Comparison of ENCODE assay signal across 1 cellular context in the genomic region with DNA sequence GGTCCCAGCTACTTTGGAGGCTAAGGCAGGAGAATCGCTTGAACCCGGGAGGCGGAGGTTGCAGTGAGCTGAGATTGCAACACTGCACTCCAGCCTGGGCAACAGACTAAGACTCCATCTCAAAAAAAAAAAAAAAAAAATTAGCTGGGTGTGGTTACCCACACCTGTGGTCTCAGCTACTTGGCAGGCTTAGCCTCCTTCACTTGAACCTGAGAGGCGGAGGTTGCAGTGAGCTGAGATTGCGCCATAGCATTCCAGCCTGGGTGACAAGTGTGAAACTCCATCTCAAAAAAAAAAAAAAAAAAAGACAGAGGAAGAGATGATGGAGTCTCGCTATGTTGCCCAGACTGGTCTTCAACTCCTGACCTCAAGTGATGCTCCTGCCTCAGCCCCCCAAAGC.
A peak's percentile ranks its signal among the peaks of the same experiment; 100 is the strongest.
TF ChIP-seq lines count a peak whose summit lies in the region.

No MANE protein-coding gene starts in this region.

TF ChIP-seq in IMR-90, 13 proteins besides CTCF, POLR2A, EP300 and RAD21:
- peak; percentile 34; the same call in 1 of the 2 replicates for TF ChIP-seq CEBPB (IDR thresholded peaks at IDR 0.05; ENCODE audit: low read depth, low read length)
